Comparison of ENCODE assay signal across 17 cellular contexts in the genomic region with DNA sequence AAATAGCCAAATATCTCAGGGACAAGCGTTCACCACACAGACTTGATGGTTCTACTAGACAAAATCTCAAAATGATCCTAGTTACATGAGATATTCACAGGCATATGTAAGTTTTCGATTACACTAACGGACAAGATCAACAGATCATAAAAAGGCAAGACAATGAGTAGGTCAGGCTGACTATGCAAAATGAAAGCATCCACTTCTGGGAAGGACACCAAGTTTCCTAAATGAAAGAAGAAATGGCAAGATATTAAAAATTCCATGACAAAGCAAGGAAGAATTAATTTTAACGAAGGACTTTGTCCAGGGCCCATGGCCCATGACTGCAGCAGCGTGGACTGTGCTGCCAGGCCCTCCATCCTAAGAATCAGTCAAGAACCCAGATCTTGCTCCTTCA.
DNase-seq lines count a peak whose midpoint lies in the region; ATAC-seq and TF ChIP-seq lines count a peak whose summit lies in the region.
"Had no signal": no experiment of that assay in that cellular context is flagged by ENCODE, and none has a peak within 500 bp of the region (broad histone marks: within the 10 kb centered on the region; RNA-seq: fewer than 3 reads in every experiment).

No MANE protein-coding gene starts in this region.

- no peak for TF ChIP-seq CTCF in Caco-2 (IDR thresholded peaks at IDR 0.05; ENCODE audit: insufficient read depth in 1 of 2, low read depth in 1 of 2, low read length in 1 of 2, severe bottlenecking in 1 of 2, unreplicated experiment in 1 of 2)

- DNase-seq in activated naive CD4-positive, alpha-beta T cell treated with Interleukin-2 at 50 U/mL for 16 hours: no peak
- DNase-seq in EH (ENCODE audit: low read depth): peak; percentile 50
- DNase-seq in fibroblast of gingiva (ENCODE audit: low read depth): peak; percentile 75
- peak; percentile 33 for DNase-seq in stromal cell of bone marrow (ENCODE audit: low read depth)
- DNase-seq in Caco-2: no peak
- no peak for DNase-seq in HCEC 1CT
- DNase-seq: C1 segment of cervical spinal cord, DMS79 treated with DMSO at 0.1 percent for 48 hours, MV-4-11, NCI-H1436, NCI-H1930, NCI-H226, NCI-H524, NCI-H82, SHP77 had no signal

- peak overlapping the region; percentile 0 for H3K27ac Mint-ChIP-seq in activated naive CD4-positive, alpha-beta T cell treated with anti-CD3 and anti-CD28 coated beads, Interleukin-2, amount 50 U/mL, for 24 hours
- H3K27ac Mint-ChIP-seq in Caco-2 (ENCODE audit: unreplicated experiment): no peak overlapping the region

- POLR2A ChIA-PET in Caco-2 (lab: Charles Lee): no interaction called here

- peaks cover 29% of the 10 kb centered on the region for H3K36me3 Mint-ChIP-seq in activated naive CD4-positive, alpha-beta T cell treated with anti-CD3 and anti-CD28 coated beads, Interleukin-2, amount 50 U/mL, for 24 hours
- peaks cover 79% of the 10 kb centered on the region for H3K36me3 Mint-ChIP-seq in Caco-2 (ENCODE audit: insufficient read depth, unreplicated experiment)

- CTCF ChIA-PET in Caco-2 (lab: Charles Lee): no interaction called here

- BruUV-seq in Caco-2 (replicated peaks; lab: Mats Ljungman, UMichigan): no TSS peak

- no peaks in the 10 kb centered on the region for H3K27me3 Mint-ChIP-seq in activated naive CD4-positive, alpha-beta T cell treated with anti-CD3 and anti-CD28 coated beads, Interleukin-2, amount 50 U/mL, for 24 hours
- H3K27me3 Mint-ChIP-seq in Caco-2 (ENCODE audit: insufficient read depth, unreplicated experiment): no peaks in the 10 kb centered on the region

- peaks cover 15% of the 10 kb centered on the region for H3K9me3 ChIP-seq in Caco-2

- peaks cover 14% of the 10 kb centered on the region for H3K4me1 ChIP-seq in Caco-2

- H3K36me3 ChIP-seq in Caco-2 (ENCODE audit: control insufficient read depth, insufficient read depth, low read length): peaks cover 8% of the 10 kb centered on the region; the same call in 1 of the 2 replicates

- H3K27me3 ChIP-seq in Caco-2 (replicated peaks; ENCODE audit: control insufficient read depth, insufficient read depth, low read length): no peaks in the 10 kb centered on the region

- no peak overlapping the region for H3K4me3 ChIP-seq in Caco-2 (ENCODE audit: low read depth, low read length)

- intact Hi-C loops in Caco-2 (cut with micrococcal nuclease; ENCODE audit: unreplicated experiment): no loop called here

- ATAC-seq in GM18519 (IDR thresholded peaks at IDR 0.05; ENCODE audit: low FRiP score, unreplicated experiment): no peak

- H3K4me3 Mint-ChIP-seq in activated naive CD4-positive, alpha-beta T cell treated with anti-CD3 and anti-CD28 coated beads, Interleukin-2, amount 50 U/mL, for 24 hours: no peak overlapping the region
- H3K4me3 Mint-ChIP-seq in Caco-2 (ENCODE audit: unreplicated experiment): no peak overlapping the region

- no peaks in the 10 kb centered on the region for H3K9me3 Mint-ChIP-seq in activated naive CD4-positive, alpha-beta T cell treated with anti-CD3 and anti-CD28 coated beads, Interleukin-2, amount 50 U/mL, for 24 hours
- H3K9me3 Mint-ChIP-seq in Caco-2 (ENCODE audit: unreplicated experiment): no peaks in the 10 kb centered on the region

- H3K4me1 Mint-ChIP-seq in activated naive CD4-positive, alpha-beta T cell treated with anti-CD3 and anti-CD28 coated beads, Interleukin-2, amount 50 U/mL, for 24 hours: peaks cover 13% of the 10 kb centered on the region
- H3K4me1 Mint-ChIP-seq in Caco-2 (ENCODE audit: low read depth, unreplicated experiment): peaks cover 8% of the 10 kb centered on the region

Comparison
In these comparisons a context has a peak if more than half of its experiments do, and no peak if none do; other contexts are left out.
1. DNase-seq: peak in EH (single experiment), fibroblast of gingiva (single experiment) and stromal cell of bone marrow (single experiment); none in activated naive CD4-positive, alpha-beta T cell treated with Interleukin-2 at 50 U/mL for 16 hours (single experiment), Caco-2 (0 of 2) and HCEC 1CT (single experiment).